In genomic region chr19:1076951-1077350, GRCh38 we compare ENCODE assay signal across 8 cellular contexts. TPM values are rescaled to one million over a fixed set of nuclear protein-coding genes. Genes with fewer than 3 reads are reported as not detected.
DNase-seq lines count a peak whose midpoint lies in the region; TF ChIP-seq lines count a peak whose summit lies in the region.

No MANE protein-coding gene starts in this region.

- H3K36me3 Mint-ChIP-seq in nephron progenitor cell (ENCODE audit: low read depth) = peaks cover 6% of the 10 kb centered on the region

- peaks cover 16 to 34% of the 10 kb centered on the region in 2 donors for H3K4me1 ChIP-seq in duodenal mucosa (ENCODE audit: control insufficient read depth in 1 of 2, insufficient read depth in 2 of 2, low read length in 2 of 2)
- H3K4me1 ChIP-seq in spleen = peaks cover 48 to 100% (median 93%) of the 10 kb centered on the region in 6 donors

- H3K9me3 ChIP-seq in duodenal mucosa (ENCODE audit: control insufficient read depth in 1 of 2, low read length in 2 of 2) (no peaks in the 10 kb centered on the region), spleen (no peaks in the 10 kb centered on the region)

- H3K4me3 ChIP-seq in HL-60 (replicated peaks; ENCODE audit: insufficient read depth, low read length) = no peak overlapping the region
- H3K4me3 ChIP-seq in duodenal mucosa (ENCODE audit: low read depth in 1 of 2, low read length in 2 of 2) = peak overlapping the region; percentile 58 to 61
- peak overlapping the region; percentile 20 to 62 (median 34) for H3K4me3 ChIP-seq in spleen

- TF ChIP-seq POLR2A in spleen (IDR thresholded peaks at IDR 0.05) = no peak

- H3K9me3 Mint-ChIP-seq in nephron progenitor cell = no peaks in the 10 kb centered on the region

- H3K27ac Mint-ChIP-seq in nephron progenitor cell = no peak overlapping the region

- intact Hi-C loops in spleen (cut with DNase I; ENCODE audit: low total_unique reads) = loop anchor here (10.0 kb wide), 1 partner anchor 52 kb away; the partner anchor contains the start of genes CNN2, RNU6-2 and TMEM259

- peaks cover 10% of the 10 kb centered on the region for H3K27me3 Mint-ChIP-seq in nephron progenitor cell (ENCODE audit: low read depth, poor library complexity)

- TF ChIP-seq CTCF in HL-60 (IDR thresholded peaks at IDR 0.05; ENCODE audit: insufficient read depth, low read length) (no peak), spleen (IDR thresholded peaks at IDR 0.05 in 8 of 11, conservative IDR thresholded peaks at IDR 0.05 in 3 of 11) (no peak), nephron progenitor cell (IDR thresholded peaks at IDR 0.05) (no peak)

- peak; percentile 76 for DNase-seq in NCI-H2171 treated with DMSO at 0.1 percent for 48 hours (lab: John Stamatoyannopoulos, UW)
- no peak for DNase-seq in NCI-H2171 (lab: John Stamatoyannopoulos, UW)
- peak in 1 of 2 experiments; percentile 89 for DNase-seq in HL-60 (ENCODE audit: low read depth in 1 of 2, low spot score in 1 of 2)
- DNase-seq in activated CD4-positive, alpha-beta T cell treated with anti-CD3 and anti-CD28 coated beads for 48 hours = peak; percentile 94
- DNase-seq in spleen = peak; percentile 98
- DNase-seq in nephron progenitor cell = no peak
- DNase-seq in NCI-H446 treated with DMSO at 0.1 percent for 48 hours (lab: John Stamatoyannopoulos, UW) = no peak

- peaks cover 7% of the 10 kb centered on the region for H3K4me1 Mint-ChIP-seq in nephron progenitor cell

- H3K27me3 ChIP-seq in HL-60 (ENCODE audit: insufficient read depth, poor library complexity, severe bottlenecking) (no peaks in the 10 kb centered on the region), duodenal mucosa (ENCODE audit: control insufficient read depth in 1 of 2, insufficient read depth in 2 of 2, low read length in 2 of 2) (peaks cover 5 to 9% of the 10 kb centered on the region in 2 donors), spleen (replicated peaks in 1 of 7) (no peaks in the 10 kb centered on the region)

- no peak overlapping the region for H3K4me3 Mint-ChIP-seq in nephron progenitor cell

- 14 to 38% (median 18%) methylated on average over 16 of the region's 16 CpGs for WGBS in spleen, 5 donors

- no peak overlapping the region for H3K9ac ChIP-seq in duodenal mucosa (ENCODE audit: low read depth in 1 of 2, low read length in 2 of 2)

- H3K36me3 ChIP-seq in duodenal mucosa (ENCODE audit: control insufficient read depth in 1 of 2, insufficient read depth in 2 of 2, low read length in 2 of 2) (peaks cover 0 to 17% of the 10 kb centered on the region in 2 donors), spleen (peaks cover 0 to 94% (median 63%) of the 10 kb centered on the region in 6 donors)

- H3K27ac ChIP-seq in HL-60 (replicated peaks) (peak overlapping the region; percentile 60), duodenal mucosa (ENCODE audit: low read depth, low read length) (no peak overlapping the region), spleen (peak overlapping the region; percentile 58 to 97 (median 84))

RNA-seq across cellular contexts. Expression of gene ARHGAP45, which starts 10.0 kb away (rescaled TPM):
- total RNA-seq in spleen = 100 to 1,000 TPM; 161 to 258 (median 237) TPM
- 100 to 1,000 TPM; 205 to 356 (median 329) TPM for polyA plus RNA-seq in spleen

RNA-seq across cellular contexts. Expression of gene POLR2E, which starts 18.2 kb away (rescaled TPM):
- 100 to 1,000 TPM; 106 to 152 (median 123) TPM for total RNA-seq in spleen
- polyA plus RNA-seq in spleen = 100 to 1,000 TPM in 2 of 3 donors, 10 to 100 TPM in 1; 70.8 to 144 (median 105) TPM

RNA-seq across cellular contexts. Expression of gene GPX4, which starts 26.8 kb away (rescaled TPM):
- 100 to 1,000 TPM; 138 to 275 (median 216) TPM for total RNA-seq in spleen
- polyA plus RNA-seq in spleen = 100 to 1,000 TPM; 480 to 562 (median 522) TPM

RNA-seq across cellular contexts. Expression of gene ABCA7, which starts 37.0 kb away (rescaled TPM):
- total RNA-seq in spleen = 100 to 1,000 TPM in 3 of 7 donors, 10 to 100 TPM in 4; 64.6 to 162 (median 94.7) TPM
- 100 to 1,000 TPM in 2 of 3 donors, 10 to 100 TPM in 1; 67.5 to 197 (median 152) TPM for polyA plus RNA-seq in spleen

RNA-seq across cellular contexts. Expression of gene CNN2, which starts 50.5 kb away (rescaled TPM):
- total RNA-seq in spleen = 100 to 1,000 TPM; 102 to 296 (median 233) TPM
- 100 to 1,000 TPM; 126 to 147 (median 140) TPM for polyA plus RNA-seq in spleen

Comparison
In these comparisons a context has a peak if more than half of its experiments do, and no peak if none do; other contexts are left out.
1. DNase-seq: peak in NCI-H2171 treated with DMSO at 0.1 percent for 48 hours (single experiment), activated CD4-positive, alpha-beta T cell treated with anti-CD3 and anti-CD28 coated beads for 48 hours (single experiment) and spleen (single experiment); none in NCI-H2171 (single experiment), nephron progenitor cell (single experiment) and NCI-H446 treated with DMSO at 0.1 percent for 48 hours (single experiment).